8 cellular contexts compared by ENCODE assay signal in genomic region chrX:147733369-147733768, GRCh38.
"Had no signal": no experiment of that assay in that cellular context is flagged by ENCODE, and none has a peak within 500 bp of the region (broad histone marks: within the 10 kb centered on the region; RNA-seq: fewer than 3 reads in every experiment).

No MANE protein-coding gene starts in this region.

- DNase-seq: GM23248, GOT3, H7, HFFc6, KG1 had no signal

- H2AFZ ChIP-seq: GM23248 had no signal

- ATAC-seq: HCT116 had no signal

- H3K27ac ChIP-seq: GM23248, HL-60 had no signal

- H3K4me1 ChIP-seq: HAP-1 had no signal

- H3K9me3 ChIP-seq: HAP-1 had no signal

- H3K4me3 ChIP-seq: GM23248, HAP-1 had no signal

- H3K36me3 ChIP-seq: HAP-1 had no signal

- H3K9ac ChIP-seq: GM23248 had no signal
